Comparison of ENCODE assay signal across 31 cellular contexts in genomic region chr6:126529605-126530004, GRCh38.
DNase-seq lines count a peak whose midpoint lies in the region; ATAC-seq, FAIRE-seq and TF ChIP-seq lines count a peak whose summit lies in the region.
"Had no signal": no experiment of that assay in that cellular context is flagged by ENCODE, and none has a peak within 500 bp of the region (broad histone marks: within the 10 kb centered on the region; RNA-seq: fewer than 3 reads in every experiment).

No MANE protein-coding gene starts in this region.

- ATAC-seq in GM12878, result 0 out of 3 replicates have a peak, but pooled peaks have one; percentile 29
- no peak for ATAC-seq in GM21786 (IDR thresholded peaks at IDR 0.05; ENCODE audit: unreplicated experiment)
- ATAC-seq: esophagus mucosa; naive thymus-derived CD4-positive, alpha-beta T cell had no signal

- H3K27ac ChIP-seq in A673 (ENCODE audit: low read depth, low read length, poor library complexity, severe bottlenecking), result no peak overlapping the region
- no peak overlapping the region for H3K27ac ChIP-seq in GM12878 (ENCODE audit: control insufficient read depth, insufficient read depth)
- H3K27ac ChIP-seq: BLaER1 treated with 17β-estradiol and CSF1 and Interleukin-3, amounts not matched to agents 10 nM and 100 nM; cardiac muscle cell; left ventricle myocardium inferior; RWPE1; SK-N-MC had no signal

- H3K36me3 ChIP-seq in A673 (ENCODE audit: insufficient read depth, low read length, poor library complexity, severe bottlenecking), result no peaks in the 10 kb centered on the region
- H3K36me3 ChIP-seq in GM12878 (ENCODE audit: control insufficient read depth in 2 of 2, insufficient read depth in 2 of 2, low read length in 1 of 2), result no peaks in the 10 kb centered on the region
- H3K36me3 ChIP-seq: BLaER1 treated with 17β-estradiol and CSF1 and Interleukin-3, amounts not matched to agents 10 nM and 100 nM; cardiac muscle cell; left ventricle myocardium inferior had no signal

- TF ChIP-seq EP300 in GM12878 (IDR thresholded peaks at IDR 0.05; ENCODE audit: borderline replicate concordance in 1 of 2, control insufficient read depth in 1 of 2, low read depth in 2 of 2, low read length in 2 of 2), result no peak

- CTCF ChIA-PET in A673 (lab: Charles Lee) (interaction anchor here (0.7 kb wide), 1 partner anchor 179 kb away, joined by 3 read pairs; no protein-coding TSS in a partner anchor), GM12878 (lab: Yijun Ruan, JAX) (interaction anchor here (0.6 kb wide), 1 partner anchor 905 kb away, joined by 3 read pairs; no protein-coding TSS in a partner anchor)

- H3K4me1 Mint-ChIP-seq in nephron, result peaks cover 29% of the 10 kb centered on the region
- H3K4me1 Mint-ChIP-seq: activated naive CD4-positive, alpha-beta T cell treated with anti-CD3 and anti-CD28 coated beads, Interleukin-2, amount 50 U/mL, for 24 hours; naive thymus-derived CD4-positive, alpha-beta T cell had no signal

- no peaks in the 10 kb centered on the region for H3K9me3 ChIP-seq in A673 (ENCODE audit: low read depth, low read length, poor library complexity, severe bottlenecking)
- H3K9me3 ChIP-seq in GM12878 (replicated peaks; ENCODE audit: control insufficient read depth, insufficient read depth, low read length), result no peaks in the 10 kb centered on the region
- H3K9me3 ChIP-seq: BLaER1 treated with 17β-estradiol and CSF1 and Interleukin-3, amounts not matched to agents 10 nM and 100 nM; left ventricle myocardium inferior had no signal

- intact Hi-C loops in A673 (cut with micrococcal nuclease; ENCODE audit: unreplicated experiment) (no loop called here), GM12878 (cut with micrococcal nuclease; ENCODE audit: unreplicated experiment) (loop anchor here (5.0 kb wide), 1 partner anchor 352 kb away; no protein-coding TSS in a partner anchor)

- TF ChIP-seq RAD21 in GM12878 (IDR thresholded peaks at IDR 0.05; ENCODE audit: insufficient read depth, low read depth, low read length), result peak; percentile 19; the same call in 1 of the 2 replicates

- peak; percentile 42 for TF ChIP-seq CTCF in A673 (conservative IDR thresholded peaks at IDR 0.05; ENCODE audit: low read depth, low read length)
- peak in 1 of 3 experiments; percentile 12; a peak in 1 of 6 replicates for TF ChIP-seq CTCF in GM12878 (IDR thresholded peaks at IDR 0.05 in 2 of 3, conservative IDR thresholded peaks at IDR 0.05 in 1 of 3; ENCODE audit: control insufficient read depth in 2 of 3, extremely low read depth in 1 of 3, insufficient read depth in 1 of 3, low read depth in 3 of 3, low read length in 3 of 3)
- TF ChIP-seq CTCF in nephron (IDR thresholded peaks at IDR 0.05; ENCODE audit: unreplicated experiment in 3 of 3), result no peak

- SMC1A ChIA-PET in GM12878 (lab: Charles Lee; ENCODE audit: uncharacterized antibody, unreplicated experiment), result interaction anchor here (1.1 kb wide), 1 partner anchor 21 kb away, joined by 4 read pairs; no protein-coding TSS in a partner anchor

- no peaks in the 10 kb centered on the region for H3K4me1 ChIP-seq in A673 (ENCODE audit: insufficient read depth, low read length, poor library complexity, severe bottlenecking)
- H3K4me1 ChIP-seq in GM12878 (ENCODE audit: control insufficient read depth, insufficient read depth, low read length), result no peaks in the 10 kb centered on the region
- H3K4me1 ChIP-seq: BLaER1 treated with 17β-estradiol and CSF1 and Interleukin-3, amounts not matched to agents 10 nM and 100 nM; left ventricle myocardium inferior had no signal

- H3K9me3 Mint-ChIP-seq in nephron, result no peaks in the 10 kb centered on the region
- H3K9me3 Mint-ChIP-seq: activated CD4-positive, alpha-beta memory T cell treated with anti-CD3 and anti-CD28 coated beads for 36 hours; activated naive CD4-positive, alpha-beta T cell treated with anti-CD3 and anti-CD28 coated beads, Interleukin-2, amount 50 U/mL, for 24 hours; T-helper 1 cell treated with Interleukin-12 subunit alpha and Interleukin-12 subunit beta and Interleukin-4 antibody, amounts not matched to agents 30 μg/mL and 1 μg/mL, for 36 hours had no signal

- FAIRE-seq in GM12891 (lab: Jason Lieb, UNC) (peak; percentile 60), GM12878 (lab: Jason Lieb, UNC) (no peak)
- FAIRE-seq: frontal cortex, TTC549 had no signal

- no peak overlapping the region for H3K9ac ChIP-seq in GM12878 (ENCODE audit: control insufficient read depth, insufficient read depth, low read length)
- H3K9ac ChIP-seq: BLaER1 treated with 17β-estradiol and CSF1 and Interleukin-3, amounts not matched to agents 10 nM and 100 nM had no signal

- TF ChIP-seq POLR2A in GM12891 (IDR thresholded peaks at IDR 0.05; ENCODE audit: low read depth, low read length), result no peak
- TF ChIP-seq POLR2A in GM12878 (IDR thresholded peaks at IDR 0.05; ENCODE audit: low read depth, low read length), result no peak

- RAD21 ChIA-PET in GM12878 (lab: Charles Lee; ENCODE audit: unreplicated experiment), result no interaction called here

- H3K4me3 ChIP-seq in A673 (ENCODE audit: low read depth, low read length, poor library complexity, severe bottlenecking), result no peak overlapping the region
- no peak overlapping the region for H3K4me3 ChIP-seq in GM12878
- H3K4me3 ChIP-seq: BLaER1 treated with 17β-estradiol and CSF1 and Interleukin-3, amounts not matched to agents 10 nM and 100 nM; cardiac muscle cell; left ventricle myocardium inferior; SK-N-MC had no signal

- POLR2A ChIA-PET in A673 (lab: Charles Lee; ENCODE audit: low non-redundant PET) (interaction anchor here (0.6 kb wide), 1 partner anchor 45 kb away, joined by 4 read pairs; no protein-coding TSS in a partner anchor), GM12878 (lab: Charles Lee) (no interaction called here)

- H3K4me2 ChIP-seq in GM12878 (ENCODE audit: control insufficient read depth, insufficient read depth), result no peak overlapping the region
- H3K4me2 ChIP-seq: BLaER1 treated with 17β-estradiol and CSF1 and Interleukin-3, amounts not matched to agents 10 nM and 100 nM had no signal

- no TSS peak for BruUV-seq in A673 (replicated peaks; lab: Mats Ljungman, UMichigan)
- no TSS peak for BruUV-seq in GM12878 (replicated peaks; lab: Mats Ljungman, UMichigan)

- 9% methylated on average over 1 of the region's 1 CpG for WGBS in GM12878 (ENCODE audit: insufficient coverage, insufficient replicate concordance, low lambda C conversion rate, missing lambda C conversion rate)

- no peaks in the 10 kb centered on the region for H3K36me3 Mint-ChIP-seq in nephron (ENCODE audit: low read depth)
- H3K36me3 Mint-ChIP-seq: activated CD4-positive, alpha-beta memory T cell treated with anti-CD3 and anti-CD28 coated beads for 36 hours; activated naive CD4-positive, alpha-beta T cell treated with anti-CD3 and anti-CD28 coated beads, Interleukin-2, amount 50 U/mL, for 24 hours; naive thymus-derived CD4-positive, alpha-beta T cell had no signal

- DNase-seq in A673 (ENCODE audit: low spot score), result peak; percentile 9
- DNase-seq in GM12891 (ENCODE audit: insufficient read length, low spot score), result no peak
- no peak for DNase-seq in GM12878 (ENCODE audit: low read depth, low spot score)
- no peak for DNase-seq in NCI-H2029 treated with DMSO at 0.1 percent for 48 hours (lab: John Stamatoyannopoulos, UW)
- no peak for DNase-seq in SHP77 (lab: John Stamatoyannopoulos, UW)
- DNase-seq in RKO (ENCODE audit: low spot score), result no peak
- DNase-seq: activated CD4-positive, alpha-beta memory T cell treated with anti-CD3 and anti-CD28 coated beads for 36 hours; activated CD8-positive, alpha-beta memory T cell treated with anti-CD3 and anti-CD28 coated beads, Interleukin-2, amount 50 U/mL, for 48 hours; aorta; EL; GOT3; hippocampal formation; left ventricle myocardium inferior; naive thymus-derived CD4-positive, alpha-beta T cell; NCI-H1048; NCI-H1694 treated with DMSO at 0.1 percent for 48 hours; NCI-H2227 treated with DMSO at 0.1 percent for 48 hours; retina; stimulated activated CD4-positive, alpha-beta T cell treated with anti-CD3 and anti-CD28 coated beads, Interleukin-2, amount 100 ng/mL, for 48 hours; substantia nigra had no signal

- peak overlapping the region; percentile 66 to 92 (median 89) for H3K27ac Mint-ChIP-seq in nephron
- H3K27ac Mint-ChIP-seq: activated CD4-positive, alpha-beta memory T cell treated with anti-CD3 and anti-CD28 coated beads for 36 hours; activated naive CD4-positive, alpha-beta T cell treated with anti-CD3 and anti-CD28 coated beads, Interleukin-2, amount 50 U/mL, for 24 hours; naive thymus-derived CD4-positive, alpha-beta T cell; T-helper 1 cell treated with Interleukin-12 subunit alpha and Interleukin-12 subunit beta and Interleukin-4 antibody, amounts not matched to agents 30 μg/mL and 1 μg/mL, for 36 hours had no signal

- peak overlapping the region in 1 of 3 experiments; percentile 3 for H3K4me3 Mint-ChIP-seq in nephron
- H3K4me3 Mint-ChIP-seq: activated CD4-positive, alpha-beta memory T cell treated with anti-CD3 and anti-CD28 coated beads for 36 hours; activated naive CD4-positive, alpha-beta T cell treated with anti-CD3 and anti-CD28 coated beads, Interleukin-2, amount 50 U/mL, for 24 hours; naive thymus-derived CD4-positive, alpha-beta T cell; T-helper 1 cell treated with Interleukin-12 subunit alpha and Interleukin-12 subunit beta and Interleukin-4 antibody, amounts not matched to agents 30 μg/mL and 1 μg/mL, for 36 hours had no signal

- H3K79me2 ChIP-seq in GM12878 (ENCODE audit: control insufficient read depth, insufficient read depth, low read length), result no peaks in the 10 kb centered on the region

- H2AFZ ChIP-seq in GM12878 (ENCODE audit: control insufficient read depth, low read depth, low read length), result no peak overlapping the region

- in situ Hi-C loops in GM12878 (cut with MboI), result no loop called here

- no peaks in the 10 kb centered on the region for H4K20me1 ChIP-seq in GM12878 (ENCODE audit: control insufficient read depth, insufficient read depth)
- H4K20me1 ChIP-seq: BLaER1 treated with 17β-estradiol and CSF1 and Interleukin-3, amounts not matched to agents 10 nM and 100 nM had no signal

- no peaks in the 10 kb centered on the region for H3K27me3 Mint-ChIP-seq in nephron (ENCODE audit: low read depth)
- H3K27me3 Mint-ChIP-seq: activated naive CD4-positive, alpha-beta T cell treated with anti-CD3 and anti-CD28 coated beads, Interleukin-2, amount 50 U/mL, for 24 hours had no signal

- H3K27me3 ChIP-seq in A673 (replicated peaks; ENCODE audit: insufficient read depth, low read depth, low read length, poor library complexity), result no peaks in the 10 kb centered on the region
- no peaks in the 10 kb centered on the region for H3K27me3 ChIP-seq in GM12878 (replicated peaks in 1 of 2; ENCODE audit: control insufficient read depth in 2 of 2, insufficient read depth in 2 of 2, low read length in 1 of 2)
- H3K27me3 ChIP-seq: BLaER1 treated with 17β-estradiol and CSF1 and Interleukin-3, amounts not matched to agents 10 nM and 100 nM; cardiac muscle cell had no signal

TF ChIP-seq in GM12891, 5 proteins besides CTCF, POLR2A, EP300 and RAD21 (continues in another document):
- TF ChIP-seq POU2F2 (IDR thresholded peaks at IDR 0.05; ENCODE audit: low read depth, low read length), result no peak
- TF ChIP-seq SPI1 (IDR thresholded peaks at IDR 0.05; ENCODE audit: low read depth, low read length), result no peak

TF ChIP-seq in GM12878, 131 proteins besides CTCF, POLR2A, EP300 and RAD21 (continues in another document):
- no peak for TF ChIP-seq CREB1 (IDR thresholded peaks at IDR 0.05; ENCODE audit: low read depth)
- TF ChIP-seq ETV6 (conservative IDR thresholded peaks at IDR 0.05 in 1 of 2, IDR thresholded peaks at IDR 0.05 in 1 of 2; ENCODE audit: borderline replicate concordance in 1 of 2, low read depth in 1 of 2), result no peak
